8 cellular contexts compared by ENCODE assay signal in the genomic region with DNA sequence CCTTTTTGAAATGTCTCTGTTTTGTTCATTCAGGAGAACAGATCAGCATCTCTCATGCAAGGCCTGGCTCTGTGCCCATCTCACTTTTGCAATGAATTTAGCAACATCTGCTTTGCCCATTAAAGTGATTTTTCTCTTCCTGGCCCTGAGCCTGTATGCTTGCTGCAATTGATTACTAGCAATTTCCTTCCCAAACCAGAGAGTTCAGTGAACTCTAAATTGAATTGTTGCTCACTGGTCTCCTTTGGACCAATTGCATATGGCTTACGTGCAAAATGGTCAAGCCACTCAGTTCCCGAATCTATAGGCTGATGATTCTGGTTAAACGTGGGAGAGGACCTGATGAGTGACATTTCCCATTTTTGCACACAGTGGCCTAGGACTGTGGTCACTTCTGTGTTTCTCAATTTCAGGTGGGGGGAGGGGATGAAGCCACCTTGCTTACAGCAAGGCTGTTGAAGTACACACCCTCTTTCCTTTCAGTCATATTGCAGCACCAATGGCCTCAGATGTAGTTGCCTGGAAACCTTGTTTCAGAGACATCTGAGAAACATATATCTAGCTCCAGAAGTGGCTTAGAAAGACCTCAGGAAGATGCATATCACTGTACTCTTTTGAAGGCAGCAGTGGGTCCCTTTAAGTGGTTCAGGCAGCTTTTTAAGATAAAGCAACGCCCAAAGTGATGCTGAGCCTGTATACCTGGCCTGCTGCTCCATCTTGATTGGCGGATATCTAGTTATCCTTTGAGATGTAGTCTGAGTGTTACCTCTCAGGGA.
DNase-seq lines count a peak whose midpoint lies in the region; ATAC-seq lines count a peak whose summit lies in the region.

No MANE protein-coding gene starts in this region.

- DNase-seq in GF-D8 (lab: John Stamatoyannopoulos, UW) (peak; percentile 82), immature natural killer cell (no peak), NCI-H748 treated with DMSO at 0.1 percent for 48 hours (lab: John Stamatoyannopoulos, UW) (no peak), NAMALWA (ENCODE audit: low spot score) (no peak), COR-L47 (lab: John Stamatoyannopoulos, UW) (no peak)
- DNase-seq in activated CD4-positive, alpha-beta T cell treated with anti-CD3 and anti-CD28 coated beads, Interleukin-2, amount 50 U/mL, for 48 hours: peak; percentile 41 to 56

- peaks cover 0 to 4% (median 0%) of the 10 kb centered on the region in 3 donors for H3K36me3 Mint-ChIP-seq in immature natural killer cell

- no peak overlapping the region for H3K4me3 Mint-ChIP-seq in immature natural killer cell

- peaks cover 36 to 68% of the 10 kb centered on the region in 2 donors for H3K4me1 Mint-ChIP-seq in immature natural killer cell

- peaks cover 3 to 10% (median 6%) of the 10 kb centered on the region in 3 donors for H3K27me3 Mint-ChIP-seq in immature natural killer cell (ENCODE audit: low read depth in 3 of 3)

- peaks cover 0 to 1% (median 0%) of the 10 kb centered on the region in 6 donors for H3K9me3 Mint-ChIP-seq in immature natural killer cell

- H3K27ac Mint-ChIP-seq in immature natural killer cell: peak overlapping the region in 4 of 6 donors; percentile 26 to 69 (median 47)

- ATAC-seq in GM19452 (IDR thresholded peaks at IDR 0.05; ENCODE audit: unreplicated experiment) (peak; percentile 51), HG03442 (IDR thresholded peaks at IDR 0.05; ENCODE audit: unreplicated experiment) (peak; percentile 52)

Comparison
In these comparisons a context has a peak if more than half of its experiments do, and no peak if none do; other contexts are left out.
1. DNase-seq: peak in GF-D8 (single experiment) and activated CD4-positive, alpha-beta T cell treated with anti-CD3 and anti-CD28 coated beads, Interleukin-2, amount 50 U/mL, for 48 hours (2 of 2); none in immature natural killer cell (0 of 3), NCI-H748 treated with DMSO at 0.1 percent for 48 hours (single experiment), NAMALWA (single experiment) and COR-L47 (single experiment).